Comparison of ENCODE assay signal across 17 cellular contexts in the genomic region with DNA sequence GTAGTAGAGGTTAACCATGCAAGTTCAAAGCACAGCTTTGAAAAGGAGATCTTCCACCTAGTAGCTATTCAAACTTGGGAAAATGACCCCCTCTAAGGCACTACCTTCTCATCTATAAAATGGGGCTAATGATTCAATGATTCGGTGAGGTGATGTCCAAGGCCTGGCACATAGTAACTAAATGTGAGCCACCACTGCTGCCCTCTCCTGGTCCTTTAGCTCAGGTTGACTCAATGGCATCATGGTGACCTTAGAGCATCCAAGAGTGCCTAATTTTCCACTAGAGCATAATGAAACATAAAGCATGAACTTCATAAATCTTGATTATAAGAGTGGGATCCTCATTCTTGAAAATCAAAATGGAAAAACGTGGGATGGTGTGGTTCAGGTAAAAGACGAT. TPM values are rescaled to one million over a fixed set of nuclear protein-coding genes. Genes with fewer than 3 reads are reported as not detected.
A peak's percentile ranks its signal among the peaks of the same experiment; 100 is the strongest.
DNase-seq lines count a peak whose midpoint lies in the region; ATAC-seq and TF ChIP-seq lines count a peak whose summit lies in the region.
"Had no signal": no experiment of that assay in that cellular context is flagged by ENCODE, and none has a peak within 500 bp of the region (broad histone marks: within the 10 kb centered on the region; RNA-seq: fewer than 3 reads in every experiment).

No MANE protein-coding gene starts in this region.

- WGBS in mesendoderm (ENCODE audit: extremely low coverage, insufficient coverage, low lambda C conversion rate), result no CpG with 5 or more reads among the region's 3 CpGs

- no peak overlapping the region for H4K5ac ChIP-seq in mesendoderm (ENCODE audit: low read length)

- no peak overlapping the region for H3K27ac Mint-ChIP-seq in HFFc6
- H3K27ac Mint-ChIP-seq in WTC11, result no peak overlapping the region

- H3K36me3 ChIP-seq in mesendoderm (ENCODE audit: control insufficient read depth, insufficient read depth, low read length), result no peaks in the 10 kb centered on the region
- H3K36me3 ChIP-seq: Peyer's patch had no signal

- no peak overlapping the region for H3K4me3 Mint-ChIP-seq in HFFc6
- H3K4me3 Mint-ChIP-seq in WTC11, result no peak overlapping the region

- peaks cover 11% of the 10 kb centered on the region for H3K27me3 Mint-ChIP-seq in HFFc6 (ENCODE audit: insufficient read depth)
- H3K27me3 Mint-ChIP-seq in WTC11 (ENCODE audit: low read depth), result peaks cover 8% of the 10 kb centered on the region

- H3K18ac ChIP-seq in mesendoderm (ENCODE audit: low read length), result no peak overlapping the region

- H3K9me3 Mint-ChIP-seq in HFFc6 (no peaks in the 10 kb centered on the region), WTC11 (no peaks in the 10 kb centered on the region)

- no peak overlapping the region for H3K23ac ChIP-seq in mesendoderm (ENCODE audit: low read length)

- no peaks in the 10 kb centered on the region for H3K79me1 ChIP-seq in mesendoderm (ENCODE audit: low read length)

- no peaks in the 10 kb centered on the region for H3K36me3 Mint-ChIP-seq in HFFc6 (ENCODE audit: low read depth)
- H3K36me3 Mint-ChIP-seq in WTC11, result no peaks in the 10 kb centered on the region

- peak; percentile 32; the same call in 1 of the 2 replicates for ATAC-seq in WTC11

- H3K4me3 ChIP-seq in mesendoderm (ENCODE audit: low read length), result no peak overlapping the region
- H3K4me3 ChIP-seq: Peyer's patch had no signal

- POLR2A ChIA-PET in WTC11 (lab: Charles Lee), result no interaction called here

- H3K4me1 ChIP-seq in mesendoderm (ENCODE audit: control insufficient read depth, low read depth, low read length), result no peaks in the 10 kb centered on the region
- H3K4me1 ChIP-seq: Peyer's patch had no signal

- no peak overlapping the region for H2BK15ac ChIP-seq in mesendoderm (replicated peaks; ENCODE audit: low read depth)

- H2BK120ac ChIP-seq in mesendoderm (ENCODE audit: low read depth, low read length), result no peak overlapping the region

- H3K4me1 Mint-ChIP-seq in HFFc6 (ENCODE audit: low read depth) (no peaks in the 10 kb centered on the region), WTC11 (no peaks in the 10 kb centered on the region)

- no peak overlapping the region for H3K56ac ChIP-seq in mesendoderm (ENCODE audit: low read length)

- no peak overlapping the region for H3K27ac ChIP-seq in mesendoderm (ENCODE audit: low read depth, low read length)
- H3K27ac ChIP-seq: Peyer's patch had no signal

- H2BK5ac ChIP-seq in mesendoderm (ENCODE audit: low read length), result no peak overlapping the region

- no peaks in the 10 kb centered on the region for H3K27me3 ChIP-seq in mesendoderm (ENCODE audit: insufficient read depth, low read length, poor library complexity)
- H3K27me3 ChIP-seq: Peyer's patch had no signal

- DNase-seq in DMS 273 (lab: John Stamatoyannopoulos, UW; ENCODE audit: unreplicated experiment) (peak; percentile 4), DMS 273 treated with DMSO at 0.1 percent for 48 hours (lab: John Stamatoyannopoulos, UW) (no peak), HFFc6 (no peak), WTC11 (ENCODE audit: low spot score) (no peak), mesendoderm (peak; percentile 7), dedifferentiated amniotic fluid mesenchymal stem cell (ENCODE audit: extremely low spot score) (no peak), NCI-H2196 (lab: John Stamatoyannopoulos, UW; ENCODE audit: unreplicated experiment) (no peak), ureter (ENCODE audit: low spot score) (no peak)
- DNase-seq: 8988T; C1 segment of cervical spinal cord; H7; Karpas-422; NCI-H1930; NCI-H524; NK-92 treated with Interleukin-12 subunit alpha and Interleukin-12 subunit beta, amount 100 ng/mL, for 24 hours; Peyer's patch; SHP77 had no signal

- H3K4ac ChIP-seq in mesendoderm (ENCODE audit: low read depth, low read length), result no peak overlapping the region

- no peak overlapping the region for H3K9ac ChIP-seq in mesendoderm (ENCODE audit: low read length)

- TF ChIP-seq CTCF in HFFc6 (IDR thresholded peaks at IDR 0.05), result peak; percentile 16; the same call in 1 of the 2 replicates
- TF ChIP-seq CTCF in WTC11 (IDR thresholded peaks at IDR 0.05), result no peak

- CTCF ChIA-PET in WTC11 (lab: Charles Lee), result interaction anchor here (1.0 to 1.6 kb wide), 6 partner anchors 15 to 467 kb away, joined by 3 to 5 read pairs (median 4); partner anchors contain the start of gene PLCE1

- no peak overlapping the region for H4K8ac ChIP-seq in mesendoderm (ENCODE audit: low read depth, low read length)

- H2AK5ac ChIP-seq in mesendoderm (ENCODE audit: low read length), result no peak overlapping the region

- H3K79me2 ChIP-seq in mesendoderm (ENCODE audit: control insufficient read depth, insufficient read depth, low read length), result no peaks in the 10 kb centered on the region

- H3K4me2 ChIP-seq in mesendoderm (ENCODE audit: low read length), result no peak overlapping the region

TF ChIP-seq in WTC11, 78 proteins besides CTCF, POLR2A, EP300 and RAD21 (continues in another document):
- TF ChIP-seq SOX15 (CRISPR knock-in tag; IDR thresholded peaks at IDR 0.05) (no peak), ZNF416 (CRISPR knock-in tag; IDR thresholded peaks at IDR 0.05) (no peak), ATF6 (CRISPR knock-in tag; IDR thresholded peaks at IDR 0.05) (no peak), SMAD3 (CRISPR knock-in tag; IDR thresholded peaks at IDR 0.05; ENCODE audit: borderline replicate concordance) (no peak), ZNF532 (CRISPR knock-in tag; IDR thresholded peaks at IDR 0.05; ENCODE audit: borderline replicate concordance) (no peak), NR1H2 (CRISPR knock-in tag; IDR thresholded peaks at IDR 0.05) (no peak), TP53 (CRISPR knock-in tag; IDR thresholded peaks at IDR 0.05) (no peak), ZNF263 (CRISPR knock-in tag; IDR thresholded peaks at IDR 0.05; ENCODE audit: low read depth) (no peak), ESRRA (CRISPR knock-in tag; IDR thresholded peaks at IDR 0.05; ENCODE audit: borderline replicate concordance) (no peak), RORB (CRISPR knock-in tag; IDR thresholded peaks at IDR 0.05) (no peak)
- TF ChIP-seq, protein P1, sequence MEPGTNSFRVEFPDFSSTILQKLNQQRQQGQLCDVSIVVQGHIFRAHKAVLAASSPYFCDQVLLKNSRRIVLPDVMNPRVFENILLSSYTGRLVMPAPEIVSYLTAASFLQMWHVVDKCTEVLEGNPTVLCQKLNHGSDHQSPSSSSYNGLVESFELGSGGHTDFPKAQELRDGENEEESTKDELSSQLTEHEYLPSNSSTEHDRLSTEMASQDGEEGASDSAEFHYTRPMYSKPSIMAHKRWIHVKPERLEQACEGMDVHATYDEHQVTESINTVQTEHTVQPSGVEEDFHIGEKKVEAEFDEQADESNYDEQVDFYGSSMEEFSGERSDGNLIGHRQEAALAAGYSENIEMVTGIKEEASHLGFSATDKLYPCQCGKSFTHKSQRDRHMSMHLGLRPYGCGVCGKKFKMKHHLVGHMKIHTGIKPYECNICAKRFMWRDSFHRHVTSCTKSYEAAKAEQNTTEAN (CRISPR knock-in tag; IDR thresholded peaks at IDR 0.05), result no peak

RNA-seq across cellular contexts. Expression of gene PLCE1, which starts 16.3 kb away (rescaled TPM):
- under 1 TPM; 0.41 to 0.74 (median 0.47) TPM for total RNA-seq in HFFc6 (2021; fragmentation: NEBNext Ultra II Directional; extraction: Animal tissue kit (Norgen Biotek cat#: 25700))
- 0.11 to 0.14 TPM (median 0.11 TPM) in 3 replicates for total RNA-seq in WTC11 (2021)
- 0.27 TPM for polyA plus RNA-seq in mesendoderm (2013, experiment 1 of 2)
- 0.24 TPM for polyA plus RNA-seq in mesendoderm (2013, experiment 2 of 2)
- total RNA-seq in ureter, result 59.2 TPM

Comparison
In these comparisons a context has a peak if more than half of its experiments do, and no peak if none do; other contexts are left out.
1. DNase-seq: peak in DMS 273 (single experiment) and mesendoderm (single experiment); none in DMS 273 treated with DMSO at 0.1 percent for 48 hours (single experiment), HFFc6 (single experiment), WTC11 (single experiment), dedifferentiated amniotic fluid mesenchymal stem cell (single experiment), NCI-H2196 (single experiment) and ureter (single experiment).
2. RNA of gene PLCE1, which starts 16.3 kb away (total RNA-seq): 59.2 TPM in ureter (single experiment); 0.41 to 0.74 TPM in HFFc6 and 0.11 to 0.14 TPM in WTC11; every median in the first group is over 10 times any median in the second.